15 cellular contexts compared by ENCODE assay signal in genomic region chr20:36116813-36117441, GRCh38. TPM values are rescaled to one million over a fixed set of nuclear protein-coding genes. Genes with fewer than 3 reads are reported as not detected.
DNase-seq lines count a peak whose midpoint lies in the region; ATAC-seq and TF ChIP-seq lines count a peak whose summit lies in the region.
"Had no signal": no experiment of that assay in that cellular context is flagged by ENCODE, and none has a peak within 500 bp of the region (broad histone marks: within the 10 kb centered on the region; RNA-seq: fewer than 3 reads in every experiment).

No MANE protein-coding gene starts in this region.

- no peak for TF ChIP-seq EP300 in sigmoid colon (IDR thresholded peaks at IDR 0.05)

- H3K9me3 ChIP-seq in smooth muscle cell (replicated peaks; ENCODE audit: low read depth) (no peaks in the 10 kb centered on the region), sigmoid colon (no peaks in the 10 kb centered on the region)
- H3K9me3 ChIP-seq: body of pancreas, tibial artery had no signal

- POLR2A ChIA-PET in RWPE1 (lab: Yijun Ruan, JAX; ENCODE audit: low non-redundant PET): no interaction called here

- no peak for TF ChIP-seq POLR2A in sigmoid colon (IDR thresholded peaks at IDR 0.05)

- no peak overlapping the region for H2AFZ ChIP-seq in smooth muscle cell (ENCODE audit: low read depth)

- no peaks in the 10 kb centered on the region for H4K20me1 ChIP-seq in smooth muscle cell (ENCODE audit: low read depth)

- no peak overlapping the region for H3K4me3 ChIP-seq in fibroblast of mammary gland (ENCODE audit: control insufficient read depth, low read depth, low read length)
- H3K4me3 ChIP-seq in smooth muscle cell: no peak overlapping the region
- no peak overlapping the region for H3K4me3 ChIP-seq in sigmoid colon
- H3K4me3 ChIP-seq: body of pancreas, tibial artery had no signal

- no peak for ATAC-seq in GM21723 (IDR thresholded peaks at IDR 0.05; ENCODE audit: unreplicated experiment)
- ATAC-seq: body of pancreas had no signal

- H3F3A ChIP-seq in smooth muscle cell (ENCODE audit: low read depth): no peaks in the 10 kb centered on the region

- H3K4me1 ChIP-seq in smooth muscle cell (ENCODE audit: low read depth): no peaks in the 10 kb centered on the region
- no peaks in the 10 kb centered on the region for H3K4me1 ChIP-seq in sigmoid colon

- DNase-seq in NOMO-1 treated with DMSO at 0.1 percent for 48 hours (lab: John Stamatoyannopoulos, UW; ENCODE audit: unreplicated experiment) (peak; percentile 15), NOMO-1 treated with dmso at 0.1 percent for 144 hours (lab: John Stamatoyannopoulos, UW; ENCODE audit: unreplicated experiment) (no peak), RWPE1 (ENCODE audit: low spot score) (peak; percentile 55), fibroblast of mammary gland (ENCODE audit: low read depth) (peak; percentile 86), smooth muscle cell (lab: John Stamatoyannopoulos, UW; ENCODE audit: unreplicated experiment) (no peak), iPS-NIHi7 (ENCODE audit: extremely low spot score) (no peak), sigmoid colon (no peak)
- DNase-seq: activated CD4-positive, alpha-beta T cell treated with anti-CD3 and anti-CD28 coated beads for 48 hours; endodermal cell; tibial artery had no signal

- H3K27ac ChIP-seq in RWPE1 (no peak overlapping the region), smooth muscle cell (ENCODE audit: low read depth) (peak overlapping the region; percentile 51), sigmoid colon (no peak overlapping the region)
- H3K27ac ChIP-seq: 22Rv1, HL-60, tibial artery had no signal

- TF ChIP-seq CTCF in RWPE1 (conservative IDR thresholded peaks at IDR 0.05; ENCODE audit: low read depth) (no peak), fibroblast of mammary gland (conservative IDR thresholded peaks at IDR 0.05; ENCODE audit: control insufficient read depth, insufficient read depth, low read depth, low read length) (no peak), smooth muscle cell (IDR thresholded peaks at IDR 0.05; ENCODE audit: borderline replicate concordance, insufficient read depth, poor library complexity, severe bottlenecking) (no peak), sigmoid colon (IDR thresholded peaks at IDR 0.05) (no peak)

- H3K4me2 ChIP-seq in smooth muscle cell: no peak overlapping the region

- CTCF ChIA-PET in RWPE1 (lab: Yijun Ruan, JAX): interaction anchor here (0.6 to 1.5 kb wide), 4 partner anchors 16 to 163 kb away, joined by 3 to 5 read pairs (median 3); partner anchors contain the start of gene SCAND1

- H3K27me3 ChIP-seq in smooth muscle cell (ENCODE audit: low read depth): no peaks in the 10 kb centered on the region
- H3K27me3 ChIP-seq in sigmoid colon: no peaks in the 10 kb centered on the region
- H3K27me3 ChIP-seq: body of pancreas, tibial artery had no signal

- intact Hi-C loops in sigmoid colon (cut with DNase I): no loop called here

- WGBS in smooth muscle cell (ENCODE audit: low lambda C conversion rate): 11% methylated on average over 2 of the region's 2 CpGs
- 81 to 86% methylated on average over 2 of the region's 2 CpGs for WGBS in sigmoid colon, 2 donors

- H3K79me2 ChIP-seq in smooth muscle cell (ENCODE audit: low read depth): no peaks in the 10 kb centered on the region

- H3K36me3 ChIP-seq in smooth muscle cell (ENCODE audit: low read depth): no peaks in the 10 kb centered on the region
- H3K36me3 ChIP-seq in sigmoid colon: no peaks in the 10 kb centered on the region
- H3K36me3 ChIP-seq: tibial artery had no signal

- no peak overlapping the region for H3K9ac ChIP-seq in smooth muscle cell (ENCODE audit: low read depth)

RNA-seq across cellular contexts. Expression of gene EPB41L1, which starts 37.6 kb away (rescaled TPM):
- total RNA-seq in smooth muscle cell (18.0 and 29.4 TPM in 2 replicates), sigmoid colon (10 to 100 TPM; 19.3 to 61.8 (median 21.0) TPM)
- polyA plus RNA-seq in smooth muscle cell (14.8 and 20.4 TPM in 2 replicates), sigmoid colon (10 to 100 TPM; 14.1 to 17.6 (median 16.8) TPM)
- total RNA-seq: T-helper 1 cell treated with Interleukin-12 subunit alpha and Interleukin-12 subunit beta and Interleukin-4 antibody, amounts not matched to agents 30 ng/mL and 1 ng/mL, for 36 hours had no signal

Comparison
In these comparisons a context has a peak if more than half of its experiments do, and no peak if none do; other contexts are left out.
1. DNase-seq: peak in NOMO-1 treated with DMSO at 0.1 percent for 48 hours (single experiment), RWPE1 (single experiment) and fibroblast of mammary gland (single experiment); none in NOMO-1 treated with dmso at 0.1 percent for 144 hours (single experiment), smooth muscle cell (single experiment), iPS-NIHi7 (single experiment) and sigmoid colon (single experiment).